In the genomic region with DNA sequence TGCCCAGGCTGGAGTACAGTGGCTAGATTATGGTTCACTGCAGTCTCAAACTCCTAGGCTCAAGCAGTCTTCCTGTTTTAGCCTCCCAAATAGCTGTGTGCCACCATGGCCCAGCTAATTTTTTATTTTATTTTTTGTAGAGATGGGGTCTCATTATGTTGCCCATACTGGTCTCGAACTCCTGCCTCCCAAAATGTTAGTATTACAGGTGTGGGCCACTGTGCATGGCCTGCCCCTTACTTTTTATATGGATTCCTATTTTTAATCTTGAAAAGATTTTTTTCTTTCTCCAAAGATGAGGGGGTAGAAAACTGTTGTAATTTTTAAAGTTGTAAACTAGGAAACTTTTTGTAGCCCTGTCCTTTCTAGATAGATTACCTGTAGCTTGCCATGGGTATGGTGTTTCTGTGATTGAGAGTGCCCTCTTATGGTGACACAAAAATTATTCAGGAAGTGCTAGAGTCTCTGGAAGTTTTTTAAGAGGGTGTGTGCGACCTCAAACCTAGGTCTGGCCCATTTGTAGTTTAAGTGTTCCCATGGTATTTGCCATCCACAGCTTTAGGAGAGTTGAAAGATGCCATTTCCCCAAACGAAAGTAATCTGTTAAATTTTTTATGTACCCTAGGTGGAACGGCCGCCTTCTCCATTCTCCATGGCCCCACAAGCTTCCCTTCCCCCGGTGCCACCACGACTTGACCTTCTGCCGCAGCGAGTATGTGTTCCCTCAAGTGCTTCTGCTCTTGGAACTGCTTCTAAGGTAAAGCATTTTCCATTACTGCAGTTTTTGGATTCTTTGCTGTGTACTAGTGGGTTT, we compare ENCODE assay signal across 8 cellular contexts. TPM values are rescaled to one million over a fixed set of nuclear protein-coding genes. Genes with fewer than 3 reads are reported as not detected.
DNase-seq lines count a peak whose midpoint lies in the region; ATAC-seq and TF ChIP-seq lines count a peak whose summit lies in the region.

No MANE protein-coding gene starts in this region.

- TF ChIP-seq POLR2A in lower leg skin (IDR thresholded peaks at IDR 0.05) = no peak

- peaks cover 46% of the 10 kb centered on the region for H3K36me3 Mint-ChIP-seq in WTC11

- no peaks in the 10 kb centered on the region for H3K9me3 ChIP-seq in left ventricle myocardium inferior (replicated peaks)

- ATAC-seq in WTC11 (peak; percentile 83), HG03521 (IDR thresholded peaks at IDR 0.05; ENCODE audit: unreplicated experiment) (no peak)
- peak; percentile 83 for ATAC-seq in stimulated activated naive CD8-positive, alpha-beta T cell treated with anti-CD3 and anti-CD28 coated beads, Interleukin-15, amount 100 ng/mL, for 72 hours

- H3K27me3 ChIP-seq in left ventricle myocardium inferior (ENCODE audit: low read depth) = no peaks in the 10 kb centered on the region

- intact Hi-C loops in left ventricle myocardium inferior (cut with micrococcal nuclease) (loop anchor here (10.0 kb wide), 1 partner anchor 140 kb away; the partner anchor contains the start of gene ABCG4), lower leg skin (cut with DNase I; ENCODE audit: low total_unique reads) (no loop called here)

- WGBS in lower leg skin, 2 donors = 74 to 76% methylated on average over 9 of the region's 9 CpGs

- H3K4me3 Mint-ChIP-seq in WTC11 = no peak overlapping the region
- H3K4me3 Mint-ChIP-seq in stimulated activated naive CD8-positive, alpha-beta T cell treated with anti-CD3 and anti-CD28 coated beads, Interleukin-15, amount 100 ng/mL, for 72 hours = no peak overlapping the region

- CTCF ChIA-PET in WTC11 (lab: Charles Lee) = interaction anchor here (0.6 to 2.1 kb wide), 16 partner anchors 15 to 268 kb away, joined by 3 to 9 read pairs (median 3); partner anchors contain the start of genes CBL, HINFP and NLRX1

- TF ChIP-seq CTCF in LNCaP clone FGC (IDR thresholded peaks at IDR 0.05; ENCODE audit: control insufficient read depth, extremely low read depth, insufficient read depth) (peak; percentile 62), WTC11 (IDR thresholded peaks at IDR 0.05) (0 out of 2 replicates have a peak, but pooled peaks have one; percentile 15), left ventricle myocardium inferior (IDR thresholded peaks at IDR 0.05; ENCODE audit: borderline replicate concordance) (peak; percentile 65), lower leg skin (IDR thresholded peaks at IDR 0.05) (no peak)

- no peak overlapping the region for H3K27ac ChIP-seq in left ventricle myocardium inferior (replicated peaks)

- peaks cover 34% of the 10 kb centered on the region for H3K36me3 ChIP-seq in left ventricle myocardium inferior

- H3K4me3 ChIP-seq in LNCaP clone FGC (ENCODE audit: low read depth, low read length) (no peak overlapping the region), left ventricle myocardium inferior (no peak overlapping the region), lower leg skin (ENCODE audit: low read depth, poor library complexity, severe bottlenecking) (no peak overlapping the region)

- no peak overlapping the region; the same call in 1 of the 2 replicates for H3K27ac Mint-ChIP-seq in WTC11
- H3K27ac Mint-ChIP-seq in stimulated activated naive CD8-positive, alpha-beta T cell treated with anti-CD3 and anti-CD28 coated beads, Interleukin-15, amount 100 ng/mL, for 72 hours = peak overlapping the region in 1 of 2 donors; percentile 75

- no peaks in the 10 kb centered on the region for H3K4me1 Mint-ChIP-seq in WTC11
- H3K4me1 Mint-ChIP-seq in stimulated activated naive CD8-positive, alpha-beta T cell treated with anti-CD3 and anti-CD28 coated beads, Interleukin-15, amount 100 ng/mL, for 72 hours = peaks cover 34% of the 10 kb centered on the region

- POLR2A ChIA-PET in WTC11 (lab: Charles Lee) = no interaction called here

- H3K27me3 Mint-ChIP-seq in WTC11 (ENCODE audit: low read depth) = no peaks in the 10 kb centered on the region
- no peaks in the 10 kb centered on the region for H3K27me3 Mint-ChIP-seq in stimulated activated naive CD8-positive, alpha-beta T cell treated with anti-CD3 and anti-CD28 coated beads, Interleukin-15, amount 100 ng/mL, for 72 hours

- no peaks in the 10 kb centered on the region for H3K9me3 Mint-ChIP-seq in WTC11
- H3K9me3 Mint-ChIP-seq in stimulated activated naive CD8-positive, alpha-beta T cell treated with anti-CD3 and anti-CD28 coated beads, Interleukin-15, amount 100 ng/mL, for 72 hours = no peaks in the 10 kb centered on the region

- H3K4me1 ChIP-seq in left ventricle myocardium inferior = no peaks in the 10 kb centered on the region

- peak; percentile 12 for DNase-seq in stimulated activated CD4-positive, alpha-beta T cell treated with anti-CD3 and anti-CD28 coated beads, Interleukin-4, amount 100 ng/mL, for 24 hours
- DNase-seq in stimulated activated CD4-positive, alpha-beta T cell treated with anti-CD3 and anti-CD28 coated beads, Interleukin-4, amount 100 ng/mL, for 4 hours = no peak
- DNase-seq in LNCaP clone FGC (ENCODE audit: low read depth) = peak; percentile 10
- DNase-seq in WTC11 (ENCODE audit: low spot score) = no peak
- DNase-seq in left ventricle myocardium inferior = no peak
- DNase-seq in stimulated activated naive CD8-positive, alpha-beta T cell treated with anti-CD3 and anti-CD28 coated beads, Interleukin-15, amount 100 ng/mL, for 72 hours = no peak
- no peak for DNase-seq in lower leg skin (ENCODE audit: low spot score in 2 of 2)

TF ChIP-seq in WTC11, 78 proteins besides CTCF, POLR2A, EP300 and RAD21:
- TF ChIP-seq ZNF263 (CRISPR knock-in tag; IDR thresholded peaks at IDR 0.05; ENCODE audit: low read depth) (no peak), JAZF1 (CRISPR knock-in tag; IDR thresholded peaks at IDR 0.05) (no peak), ZNF416 (CRISPR knock-in tag; IDR thresholded peaks at IDR 0.05) (no peak), ZNF423 (CRISPR knock-in tag; IDR thresholded peaks at IDR 0.05) (no peak), NR3C1 (CRISPR knock-in tag; conservative IDR thresholded peaks at IDR 0.05; ENCODE audit: low read depth) (no peak)
- TF ChIP-seq, protein P1, sequence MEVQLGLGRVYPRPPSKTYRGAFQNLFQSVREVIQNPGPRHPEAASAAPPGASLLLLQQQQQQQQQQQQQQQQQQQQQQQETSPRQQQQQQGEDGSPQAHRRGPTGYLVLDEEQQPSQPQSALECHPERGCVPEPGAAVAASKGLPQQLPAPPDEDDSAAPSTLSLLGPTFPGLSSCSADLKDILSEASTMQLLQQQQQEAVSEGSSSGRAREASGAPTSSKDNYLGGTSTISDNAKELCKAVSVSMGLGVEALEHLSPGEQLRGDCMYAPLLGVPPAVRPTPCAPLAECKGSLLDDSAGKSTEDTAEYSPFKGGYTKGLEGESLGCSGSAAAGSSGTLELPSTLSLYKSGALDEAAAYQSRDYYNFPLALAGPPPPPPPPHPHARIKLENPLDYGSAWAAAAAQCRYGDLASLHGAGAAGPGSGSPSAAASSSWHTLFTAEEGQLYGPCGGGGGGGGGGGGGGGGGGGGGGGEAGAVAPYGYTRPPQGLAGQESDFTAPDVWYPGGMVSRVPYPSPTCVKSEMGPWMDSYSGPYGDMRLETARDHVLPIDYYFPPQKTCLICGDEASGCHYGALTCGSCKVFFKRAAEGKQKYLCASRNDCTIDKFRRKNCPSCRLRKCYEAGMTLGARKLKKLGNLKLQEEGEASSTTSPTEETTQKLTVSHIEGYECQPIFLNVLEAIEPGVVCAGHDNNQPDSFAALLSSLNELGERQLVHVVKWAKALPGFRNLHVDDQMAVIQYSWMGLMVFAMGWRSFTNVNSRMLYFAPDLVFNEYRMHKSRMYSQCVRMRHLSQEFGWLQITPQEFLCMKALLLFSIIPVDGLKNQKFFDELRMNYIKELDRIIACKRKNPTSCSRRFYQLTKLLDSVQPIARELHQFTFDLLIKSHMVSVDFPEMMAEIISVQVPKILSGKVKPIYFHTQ (CRISPR knock-in tag; IDR thresholded peaks at IDR 0.05) = no peak
TF ChIP-seq in WTC11: peak in this region for 0.

RNA-seq across cellular contexts. Expression of gene MCAM, which starts 32.4 kb away (rescaled TPM):
- 20.7 to 26.4 TPM (median 22.1 TPM) in 3 replicates for total RNA-seq in WTC11 (2021)
- total RNA-seq in left ventricle myocardium inferior = 59.2 TPM
- total RNA-seq in lower leg skin = 100 to 1,000 TPM; 103 to 198 (median 183) TPM

RNA-seq across cellular contexts. Expression of gene RNF26, which starts 49.8 kb away (rescaled TPM):
- total RNA-seq in WTC11 (2021) (90.0 to 91.1 TPM (median 90.6 TPM) in 3 replicates), left ventricle myocardium inferior (14.0 TPM), lower leg skin (10 to 100 TPM in 3 of 4 donors, 1 to 10 TPM in 1; 6.7 to 16.8 (median 13.1) TPM)

RNA-seq across cellular contexts. Expression of gene C1QTNF5, which starts 56.1 kb away (rescaled TPM):
- 2.0 to 3.0 TPM (median 2.2 TPM) in 3 replicates for total RNA-seq in WTC11 (2021)
- 14.4 TPM for total RNA-seq in left ventricle myocardium inferior
- 10 to 100 TPM in 1 of 4 donors, 1 to 10 TPM in 3; 4.2 to 14.3 (median 8.6) TPM for total RNA-seq in lower leg skin

Comparison
In these comparisons a context has a peak if more than half of its experiments do, and no peak if none do; other contexts are left out.
1. DNase-seq: peak in stimulated activated CD4-positive, alpha-beta T cell treated with anti-CD3 and anti-CD28 coated beads, Interleukin-4, amount 100 ng/mL, for 24 hours (single experiment) and LNCaP clone FGC (single experiment); none in stimulated activated CD4-positive, alpha-beta T cell treated with anti-CD3 and anti-CD28 coated beads, Interleukin-4, amount 100 ng/mL, for 4 hours (0 of 2), WTC11 (single experiment), left ventricle myocardium inferior (single experiment), stimulated activated naive CD8-positive, alpha-beta T cell treated with anti-CD3 and anti-CD28 coated beads, Interleukin-15, amount 100 ng/mL, for 72 hours (0 of 2) and lower leg skin (0 of 2).
2. CTCF ChIP-seq: peak in LNCaP clone FGC (single experiment), WTC11 (single experiment) and left ventricle myocardium inferior (single experiment); none in lower leg skin (0 of 3).